Comparison of ENCODE assay signal across 13 cellular contexts in genomic region chr7:106344861-106345260, GRCh38.
A peak's percentile ranks its signal among the peaks of the same experiment; 100 is the strongest.
DNase-seq lines count a peak whose midpoint lies in the region; ATAC-seq and TF ChIP-seq lines count a peak whose summit lies in the region.
"Had no signal": no experiment of that assay in that cellular context is flagged by ENCODE, and none has a peak within 500 bp of the region (broad histone marks: within the 10 kb centered on the region; RNA-seq: fewer than 3 reads in every experiment).

No MANE protein-coding gene starts in this region.

- DNase-seq in activated CD8-positive, alpha-beta memory T cell treated with anti-CD3 and anti-CD28 coated beads, Interleukin-2, amount 10 ng/mL, durations not matched to agents 7 days and 5 days = no peak
- no peak for DNase-seq in activated CD8-positive, alpha-beta memory T cell treated with anti-CD3 and anti-CD28 coated beads, Interleukin-2, amount 50 U/mL, for 4 hours
- peak; percentile 97 for DNase-seq in SKM-1 treated with dmso at 0.1 percent for 144 hours (lab: John Stamatoyannopoulos, UW; ENCODE audit: unreplicated experiment)
- peak; percentile 76 for DNase-seq in fibroblast of villous mesenchyme (ENCODE audit: low read depth)
- DNase-seq in stimulated activated naive B cell treated with anti-CD40 and anti-IgM and Interleukin-4, amounts not matched to agents 10 μg/mL and 1 μg/mL and 100 μg/mL, for 72 hours = no peak
- DNase-seq in CD4-positive, alpha-beta memory T cell = no peak
- DNase-seq in HK-2 (ENCODE audit: unreplicated experiment) = no peak
- DNase-seq: cerebellar nuclear complex, naive B cell, NCI-H2081 treated with DMSO at 0.1 percent for 48 hours, SJCRH30 had no signal

- H3K27me3 Mint-ChIP-seq in activated CD8-positive, alpha-beta memory T cell treated with anti-CD3 and anti-CD28 coated beads, Interleukin-2, amount 10 ng/mL, durations not matched to agents 7 days and 5 days = no peaks in the 10 kb centered on the region
- H3K27me3 Mint-ChIP-seq in stimulated activated naive B cell treated with anti-CD40 and anti-IgM and Interleukin-4, amounts not matched to agents 10 μg/mL and 1 μg/mL and 100 μg/mL, for 72 hours = peaks cover 16 to 25% of the 10 kb centered on the region in 2 donors
- H3K27me3 Mint-ChIP-seq in CD4-positive, alpha-beta memory T cell = peaks cover 7 to 14% of the 10 kb centered on the region in 2 donors

- H3K4me3 ChIP-seq in fibroblast of villous mesenchyme (ENCODE audit: low read depth, low read length) = no peak overlapping the region
- H3K4me3 ChIP-seq in CD4-positive, alpha-beta memory T cell (ENCODE audit: low read length in 2 of 2) = no peak overlapping the region
- H3K4me3 ChIP-seq: A549, SJCRH30 had no signal

- intact Hi-C loops in CD4-positive, alpha-beta memory T cell (cut with micrococcal nuclease) = no loop called here

- peaks cover 57% of the 10 kb centered on the region for H3K36me3 Mint-ChIP-seq in activated CD8-positive, alpha-beta memory T cell treated with anti-CD3 and anti-CD28 coated beads, Interleukin-2, amount 10 ng/mL, durations not matched to agents 7 days and 5 days
- H3K36me3 Mint-ChIP-seq in stimulated activated naive B cell treated with anti-CD40 and anti-IgM and Interleukin-4, amounts not matched to agents 10 μg/mL and 1 μg/mL and 100 μg/mL, for 72 hours = peaks cover 7 to 32% of the 10 kb centered on the region in 2 donors
- H3K36me3 Mint-ChIP-seq in CD4-positive, alpha-beta memory T cell = peaks cover 9 to 15% of the 10 kb centered on the region in 2 donors

- no peak for ATAC-seq in activated CD8-positive, alpha-beta memory T cell treated with anti-CD3 and anti-CD28 coated beads, Interleukin-2, amount 10 ng/mL, durations not matched to agents 7 days and 5 days
- no peak for ATAC-seq in stimulated activated naive B cell treated with anti-CD40 and anti-IgM and Interleukin-4, amounts not matched to agents 10 μg/mL and 1 μg/mL and 100 μg/mL, for 72 hours (replicated peaks)
- ATAC-seq in GM21360 (IDR thresholded peaks at IDR 0.05; ENCODE audit: unreplicated experiment) = no peak
- ATAC-seq: A549 had no signal

- CTCF ChIA-PET in activated CD8-positive, alpha-beta memory T cell treated with anti-CD3 and anti-CD28 coated beads, Interleukin-2, amount 10 ng/mL, durations not matched to agents 7 days and 5 days (lab: Charles Lee) = interaction anchor here (1.3 to 3.4 kb wide), 3 partner anchors 60 to 118 kb away, joined by 4 to 18 read pairs (median 5); partner anchors contain the start of gene NAMPT
- CTCF ChIA-PET in CD4-positive, alpha-beta memory T cell (lab: Charles Lee; ENCODE audit: partially characterized antibody) = no interaction called here

- no peaks in the 10 kb centered on the region for H3K9me3 ChIP-seq in CD4-positive, alpha-beta memory T cell (ENCODE audit: control insufficient read depth in 1 of 2, low read length in 2 of 2)

- POLR2A ChIA-PET in CD4-positive, alpha-beta memory T cell (lab: Charles Lee; ENCODE audit: partially characterized antibody) = no interaction called here

- no peaks in the 10 kb centered on the region for H3K27me3 ChIP-seq in CD4-positive, alpha-beta memory T cell (ENCODE audit: insufficient read depth, low read length)
- H3K27me3 ChIP-seq: SJCRH30 had no signal

- no peaks in the 10 kb centered on the region for H3K36me3 ChIP-seq in CD4-positive, alpha-beta memory T cell (ENCODE audit: insufficient read depth, low read length)
- H3K36me3 ChIP-seq: SJCRH30 had no signal

- peaks cover 44% of the 10 kb centered on the region for H3K4me1 Mint-ChIP-seq in activated CD8-positive, alpha-beta memory T cell treated with anti-CD3 and anti-CD28 coated beads, Interleukin-2, amount 10 ng/mL, durations not matched to agents 7 days and 5 days
- peaks cover 22 to 33% of the 10 kb centered on the region in 2 donors for H3K4me1 Mint-ChIP-seq in stimulated activated naive B cell treated with anti-CD40 and anti-IgM and Interleukin-4, amounts not matched to agents 10 μg/mL and 1 μg/mL and 100 μg/mL, for 72 hours
- peaks cover 15 to 29% (median 22%) of the 10 kb centered on the region in 4 donors for H3K4me1 Mint-ChIP-seq in CD4-positive, alpha-beta memory T cell
- H3K4me1 Mint-ChIP-seq: naive B cell had no signal

- no peak overlapping the region for H3K4me3 Mint-ChIP-seq in activated CD8-positive, alpha-beta memory T cell treated with anti-CD3 and anti-CD28 coated beads, Interleukin-2, amount 10 ng/mL, durations not matched to agents 7 days and 5 days
- H3K4me3 Mint-ChIP-seq in stimulated activated naive B cell treated with anti-CD40 and anti-IgM and Interleukin-4, amounts not matched to agents 10 μg/mL and 1 μg/mL and 100 μg/mL, for 72 hours = no peak overlapping the region
- H3K4me3 Mint-ChIP-seq in CD4-positive, alpha-beta memory T cell = peak overlapping the region in 1 of 8 donors; percentile 1
- H3K4me3 Mint-ChIP-seq: naive B cell had no signal

- peaks cover 22% of the 10 kb centered on the region for H3K9me3 Mint-ChIP-seq in activated CD8-positive, alpha-beta memory T cell treated with anti-CD3 and anti-CD28 coated beads, Interleukin-2, amount 10 ng/mL, durations not matched to agents 7 days and 5 days (ENCODE audit: low read depth)
- H3K9me3 Mint-ChIP-seq in stimulated activated naive B cell treated with anti-CD40 and anti-IgM and Interleukin-4, amounts not matched to agents 10 μg/mL and 1 μg/mL and 100 μg/mL, for 72 hours = peaks cover 38 to 54% of the 10 kb centered on the region in 2 donors
- peaks cover 6 to 58% (median 46%) of the 10 kb centered on the region in 8 donors for H3K9me3 Mint-ChIP-seq in CD4-positive, alpha-beta memory T cell

- H3K27ac ChIP-seq in CD4-positive, alpha-beta memory T cell (ENCODE audit: low read depth, low read length) = no peak overlapping the region
- H3K27ac ChIP-seq: SJCRH30 had no signal

- no peak for TF ChIP-seq CTCF in fibroblast of villous mesenchyme (IDR thresholded peaks at IDR 0.05; ENCODE audit: insufficient read depth, low read depth, low read length)

- peaks cover 26% of the 10 kb centered on the region for H3K4me1 ChIP-seq in CD4-positive, alpha-beta memory T cell (ENCODE audit: insufficient read depth, low read length)
- H3K4me1 ChIP-seq: SJCRH30 had no signal

- peak overlapping the region; percentile 99 for H3K27ac Mint-ChIP-seq in activated CD8-positive, alpha-beta memory T cell treated with anti-CD3 and anti-CD28 coated beads, Interleukin-2, amount 10 ng/mL, durations not matched to agents 7 days and 5 days
- H3K27ac Mint-ChIP-seq in stimulated activated naive B cell treated with anti-CD40 and anti-IgM and Interleukin-4, amounts not matched to agents 10 μg/mL and 1 μg/mL and 100 μg/mL, for 72 hours = peak overlapping the region; percentile 97
- peak overlapping the region in 3 of 7 donors; percentile 19 to 88 (median 62) for H3K27ac Mint-ChIP-seq in CD4-positive, alpha-beta memory T cell
- H3K27ac Mint-ChIP-seq: naive B cell had no signal

Comparison
In these comparisons a context has a peak if more than half of its experiments do, and no peak if none do; other contexts are left out.
1. DNase-seq: peak in SKM-1 treated with dmso at 0.1 percent for 144 hours (single experiment) and fibroblast of villous mesenchyme (single experiment); none in activated CD8-positive, alpha-beta memory T cell treated with anti-CD3 and anti-CD28 coated beads, Interleukin-2, amount 10 ng/mL, durations not matched to agents 7 days and 5 days (single experiment), activated CD8-positive, alpha-beta memory T cell treated with anti-CD3 and anti-CD28 coated beads, Interleukin-2, amount 50 U/mL, for 4 hours (single experiment), stimulated activated naive B cell treated with anti-CD40 and anti-IgM and Interleukin-4, amounts not matched to agents 10 μg/mL and 1 μg/mL and 100 μg/mL, for 72 hours (single experiment), CD4-positive, alpha-beta memory T cell (0 of 5) and HK-2 (single experiment).